In the genomic region with DNA sequence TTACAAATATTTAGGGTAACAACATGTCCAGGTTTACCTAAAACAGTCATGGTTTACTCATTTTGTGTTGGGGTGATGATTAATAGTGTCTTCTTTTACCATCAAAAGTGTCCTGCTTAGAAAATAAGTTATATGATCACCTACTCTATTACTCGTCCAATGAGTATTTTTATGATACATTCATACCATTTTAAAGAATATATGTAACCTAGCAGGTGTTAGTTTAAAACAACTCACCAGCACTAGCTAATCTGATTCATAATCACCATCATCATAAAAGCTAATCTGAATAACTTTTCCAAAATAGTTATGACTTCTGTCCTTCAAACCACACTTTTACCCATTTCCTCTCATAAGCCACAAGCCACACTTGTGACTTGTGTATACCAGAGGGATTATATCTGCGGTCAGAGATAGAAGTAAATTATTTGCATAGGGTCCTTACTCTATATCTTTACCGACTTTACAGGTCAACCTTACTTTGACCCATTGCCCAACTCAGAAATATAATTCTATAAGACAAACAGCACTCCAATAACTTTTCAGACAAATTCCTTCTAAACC, we compare ENCODE assay signal across 17 cellular contexts.
"Had no signal": no experiment of that assay in that cellular context is flagged by ENCODE, and none has a peak within 500 bp of the region (broad histone marks: within the 10 kb centered on the region; RNA-seq: fewer than 3 reads in every experiment).

No MANE protein-coding gene starts in this region.

- ATAC-seq: left colon; naive thymus-derived CD4-positive, alpha-beta T cell; WTC11 had no signal

- H3K36me3 ChIP-seq: colonic mucosa, thyroid gland, vagina had no signal

- H3K79me2 ChIP-seq: parathyroid adenoma had no signal

- DNase-seq: activated CD4-positive, alpha-beta T cell treated with anti-CD3 and anti-CD28 coated beads, Interleukin-2, amount 10 ng/mL, durations not matched to agents 7 days and 5 days; activated T-cell treated with anti-CD3 and anti-CD28 coated beads, Interleukin-2, amount 50 U/mL, for 24 hours; colonic mucosa; foreskin melanocyte; head of caudate nucleus; left colon; naive thymus-derived CD4-positive, alpha-beta T cell; retina; stimulated activated CD4-positive, alpha-beta T cell treated with anti-CD3 and anti-CD28 coated beads, Interleukin-15, amount 100 ng/mL, for 24 hours; stimulated activated CD4-positive, alpha-beta T cell treated with anti-CD3 and anti-CD28 coated beads, Interleukin-4, amount 100 ng/mL, for 24 hours; T1000; thyroid gland had no signal

- H3K27me3 ChIP-seq: colonic mucosa, thyroid gland, vagina had no signal

- FAIRE-seq: astrocyte, endothelial cell of umbilical vein had no signal

- H3K9ac ChIP-seq: parathyroid adenoma had no signal

- H2AFZ ChIP-seq: parathyroid adenoma had no signal

- H3K9me3 ChIP-seq: colonic mucosa, thyroid gland, vagina had no signal

- H3K27ac ChIP-seq: colonic mucosa, parathyroid adenoma, thyroid gland, vagina had no signal

- H3K4me1 ChIP-seq: colonic mucosa, parathyroid adenoma, thyroid gland, vagina had no signal

- H3K4me3 ChIP-seq: colonic mucosa, thyroid gland, vagina had no signal
